In genomic region chr1:225388372-225388771, GRCh38 we compare ENCODE assay signal across 11 cellular contexts.
"Had no signal": no experiment of that assay in that cellular context is flagged by ENCODE, and none has a peak within 500 bp of the region (broad histone marks: within the 10 kb centered on the region; RNA-seq: fewer than 3 reads in every experiment).

No MANE protein-coding gene starts in this region.

- H3K27me3 Mint-ChIP-seq: activated CD8-positive, alpha-beta memory T cell treated with anti-CD3 and anti-CD28 coated beads, Interleukin-2, amount 10 ng/mL, durations not matched to agents 7 days and 5 days; stimulated activated naive CD8-positive, alpha-beta T cell treated with anti-CD3 and anti-CD28 coated beads, Interleukin-15, Interleukin-2, amounts not matched to agents 100 ng/mL and 50 ng/mL, for 24 hours; T-helper 17 cell had no signal

- ATAC-seq: activated CD8-positive, alpha-beta memory T cell treated with anti-CD3 and anti-CD28 coated beads, Interleukin-2, amount 10 ng/mL, durations not matched to agents 7 days and 5 days; activated T-cell treated with anti-CD3 and anti-CD28 coated beads, Interleukin-2, amount 50 U/mL, for 4 hours; T-helper 17 cell had no signal

- H3K4me3 Mint-ChIP-seq: activated CD8-positive, alpha-beta memory T cell treated with anti-CD3 and anti-CD28 coated beads, Interleukin-2, amount 10 ng/mL, durations not matched to agents 7 days and 5 days; activated T-cell treated with anti-CD3 and anti-CD28 coated beads, Interleukin-2, amount 50 U/mL, for 4 hours; stimulated activated naive CD8-positive, alpha-beta T cell treated with anti-CD3 and anti-CD28 coated beads, Interleukin-15, Interleukin-2, amounts not matched to agents 100 ng/mL and 50 ng/mL, for 24 hours; T-helper 17 cell had no signal

- DNase-seq: activated CD4-positive, CD25-positive, alpha-beta regulatory T cell; activated CD8-positive, alpha-beta memory T cell treated with anti-CD3 and anti-CD28 coated beads, Interleukin-2, amount 10 ng/mL, durations not matched to agents 7 days and 5 days; activated T-cell treated with anti-CD3 and anti-CD28 coated beads, Interleukin-2, amount 50 U/mL, for 4 hours; central memory CD4-positive, alpha-beta T cell; effector CD8-positive, alpha-beta T cell; hippocampal formation; kidney glomerular epithelial cell; stimulated activated CD4-positive, alpha-beta T cell treated with anti-CD3 and anti-CD28 coated beads, Interleukin-4, amount 100 ng/mL, for 1 hour; T-helper 17 cell; upper lobe of left lung had no signal

- H3K27ac Mint-ChIP-seq: activated CD8-positive, alpha-beta memory T cell treated with anti-CD3 and anti-CD28 coated beads, Interleukin-2, amount 10 ng/mL, durations not matched to agents 7 days and 5 days; stimulated activated naive CD8-positive, alpha-beta T cell treated with anti-CD3 and anti-CD28 coated beads, Interleukin-15, Interleukin-2, amounts not matched to agents 100 ng/mL and 50 ng/mL, for 24 hours; T-helper 17 cell had no signal

- H3K9me3 Mint-ChIP-seq: activated T-cell treated with anti-CD3 and anti-CD28 coated beads, Interleukin-2, amount 50 U/mL, for 4 hours; stimulated activated naive CD8-positive, alpha-beta T cell treated with anti-CD3 and anti-CD28 coated beads, Interleukin-15, Interleukin-2, amounts not matched to agents 100 ng/mL and 50 ng/mL, for 24 hours had no signal
